Comparison of ENCODE assay signal across 8 cellular contexts in the genomic region with DNA sequence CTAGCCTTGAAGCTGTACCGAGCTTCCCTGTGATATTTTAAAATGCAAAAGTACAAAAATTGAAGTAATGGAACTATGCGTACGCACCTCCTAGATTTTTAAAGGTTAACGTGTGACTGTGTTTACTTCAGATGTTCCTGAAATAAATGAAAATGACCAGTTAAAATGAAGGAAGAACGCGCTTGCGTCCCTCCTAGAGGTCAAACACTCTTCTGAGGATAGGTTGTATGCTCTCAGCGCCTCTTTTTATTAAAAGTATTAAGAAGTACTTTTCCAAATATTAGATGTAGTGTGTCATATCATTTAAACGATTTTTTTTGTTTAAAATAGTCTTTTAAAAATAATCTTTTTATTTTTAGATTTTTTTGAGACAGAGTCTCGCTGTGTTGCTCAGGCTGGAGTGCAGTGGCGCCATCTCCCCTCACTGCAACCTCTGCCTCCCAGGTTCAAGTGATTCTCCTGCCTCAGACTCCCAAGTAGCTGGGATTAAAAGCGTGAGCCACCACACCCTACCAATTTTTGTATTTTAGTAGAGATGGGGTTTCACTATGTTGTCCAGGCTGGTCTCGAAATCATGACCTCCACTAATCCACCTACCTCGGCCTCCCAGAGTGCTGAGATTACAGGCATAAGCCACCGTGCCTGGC. TPM values are rescaled to one million over a fixed set of nuclear protein-coding genes. Genes with fewer than 3 reads are reported as not detected.
DNase-seq lines count a peak whose midpoint lies in the region; ATAC-seq, FAIRE-seq and TF ChIP-seq lines count a peak whose summit lies in the region.

No MANE protein-coding gene starts in this region.

- H3K4me3 Mint-ChIP-seq in astrocyte (ENCODE audit: unreplicated experiment), result peak overlapping the region; percentile 93

- no peak for FAIRE-seq in astrocyte (lab: Jason Lieb, UNC)

- no peaks in the 10 kb centered on the region for H3K27me3 Mint-ChIP-seq in astrocyte (ENCODE audit: low read depth, unreplicated experiment)

- peak overlapping the region; percentile 93 for H3K27ac Mint-ChIP-seq in astrocyte (ENCODE audit: unreplicated experiment)

- peaks cover 2% of the 10 kb centered on the region for H3K36me3 Mint-ChIP-seq in astrocyte (ENCODE audit: low read depth, unreplicated experiment)

- no peak for TF ChIP-seq CTCF in GM06990 (IDR thresholded peaks at IDR 0.05; ENCODE audit: insufficient read depth, low read length, poor library complexity, severe bottlenecking)
- TF ChIP-seq CTCF in astrocyte (IDR thresholded peaks at IDR 0.05; ENCODE audit: insufficient read depth, low read depth, low read length), result no peak
- TF ChIP-seq CTCF in liver (IDR thresholded peaks at IDR 0.05; ENCODE audit: low read depth, low read length, missing input control), result no peak

- H3K27me3 ChIP-seq in GM06990 (replicated peaks; ENCODE audit: control insufficient read depth, insufficient read depth, low read length) (no peaks in the 10 kb centered on the region), astrocyte (ENCODE audit: insufficient read depth, low read length) (no peaks in the 10 kb centered on the region), liver (ENCODE audit: control insufficient read depth in 4 of 4, insufficient read depth in 4 of 4, low read length in 3 of 4) (no peaks in the 10 kb centered on the region)

- peak; percentile 0 for ATAC-seq in HG03280 (IDR thresholded peaks at IDR 0.05; ENCODE audit: unreplicated experiment)

- no peaks in the 10 kb centered on the region for H3K36me3 ChIP-seq in GM06990 (ENCODE audit: control insufficient read depth, insufficient read depth, low read length)
- H3K36me3 ChIP-seq in astrocyte (ENCODE audit: insufficient read depth, low read length), result no peaks in the 10 kb centered on the region
- H3K36me3 ChIP-seq in liver (ENCODE audit: control insufficient read depth in 4 of 4, insufficient read depth in 3 of 4, low read depth in 1 of 4, low read length in 3 of 4), result peaks cover 0 to 3% (median 0%) of the 10 kb centered on the region in 4 donors
- peaks cover 2% of the 10 kb centered on the region for H3K36me3 ChIP-seq in urinary bladder (ENCODE audit: insufficient read depth)

- H4K20me1 ChIP-seq in astrocyte (ENCODE audit: insufficient read depth, low read length), result no peaks in the 10 kb centered on the region

- DNase-seq in GM06990 (ENCODE audit: extremely low read depth, insufficient read length) (no peak), astrocyte (ENCODE audit: low read depth) (no peak), cerebellar cortex (ENCODE audit: low spot score) (no peak), pons (ENCODE audit: low spot score) (no peak), NCI-H345 (lab: John Stamatoyannopoulos, UW) (no peak)

- WGBS in liver, result 28% methylated on average over 15 of the region's 15 CpGs
- WGBS in urinary bladder, result 30% methylated on average over 15 of the region's 15 CpGs

- peak overlapping the region; percentile 92 for H3K4me2 ChIP-seq in astrocyte (ENCODE audit: low read length)

- peaks cover 3% of the 10 kb centered on the region for H3K4me1 Mint-ChIP-seq in astrocyte (ENCODE audit: low read depth, unreplicated experiment)

- no peak for TF ChIP-seq RAD21 in liver (IDR thresholded peaks at IDR 0.05)

- H3K9me3 ChIP-seq in astrocyte (ENCODE audit: insufficient read depth, low read depth, low read length), result no peaks in the 10 kb centered on the region
- H3K9me3 ChIP-seq in liver (ENCODE audit: control insufficient read depth in 4 of 4, low read length in 3 of 4), result no peaks in the 10 kb centered on the region

- H2AFZ ChIP-seq in astrocyte (ENCODE audit: low read depth, low read length), result peak overlapping the region; percentile 92

- peaks cover 5% of the 10 kb centered on the region for H3K4me1 ChIP-seq in astrocyte (ENCODE audit: insufficient read depth, low read length)
- peaks cover 0 to 9% (median 3%) of the 10 kb centered on the region in 4 donors for H3K4me1 ChIP-seq in liver (ENCODE audit: control insufficient read depth in 4 of 4, insufficient read depth in 4 of 4, low read length in 3 of 4)
- H3K4me1 ChIP-seq in urinary bladder (ENCODE audit: insufficient read depth), result no peaks in the 10 kb centered on the region

- no peaks in the 10 kb centered on the region for H3K9me3 Mint-ChIP-seq in astrocyte (ENCODE audit: unreplicated experiment)

- no peaks in the 10 kb centered on the region for H3K79me2 ChIP-seq in astrocyte (ENCODE audit: insufficient read depth, low read length)

- peak overlapping the region; percentile 90 for H3K9ac ChIP-seq in astrocyte (ENCODE audit: low read length)
- peak overlapping the region; percentile 68 to 94 for H3K9ac ChIP-seq in liver (ENCODE audit: low read depth in 1 of 2, low read length in 2 of 2)

- peak overlapping the region; percentile 73 for H3K27ac ChIP-seq in astrocyte (ENCODE audit: low read depth, low read length)
- H3K27ac ChIP-seq in liver (ENCODE audit: low read depth in 1 of 2, low read length in 2 of 2), result peak overlapping the region; percentile 90 to 97
- H3K27ac ChIP-seq in urinary bladder (ENCODE audit: low read depth), result peak overlapping the region; percentile 88

- H3K4me3 ChIP-seq in GM06990 (replicated peaks; ENCODE audit: low read depth, low read length) (peak overlapping the region; percentile 67), astrocyte (ENCODE audit: insufficient read depth, low read depth, low read length) (peak overlapping the region; percentile 71), liver (ENCODE audit: low read depth in 1 of 3, low read length in 3 of 3) (peak overlapping the region; percentile 71 to 86 (median 72)), urinary bladder (ENCODE audit: low read depth, low read length) (peak overlapping the region; percentile 42)

TF ChIP-seq in liver, 16 proteins besides CTCF, POLR2A, EP300 and RAD21:
- TF ChIP-seq, protein P1, sequence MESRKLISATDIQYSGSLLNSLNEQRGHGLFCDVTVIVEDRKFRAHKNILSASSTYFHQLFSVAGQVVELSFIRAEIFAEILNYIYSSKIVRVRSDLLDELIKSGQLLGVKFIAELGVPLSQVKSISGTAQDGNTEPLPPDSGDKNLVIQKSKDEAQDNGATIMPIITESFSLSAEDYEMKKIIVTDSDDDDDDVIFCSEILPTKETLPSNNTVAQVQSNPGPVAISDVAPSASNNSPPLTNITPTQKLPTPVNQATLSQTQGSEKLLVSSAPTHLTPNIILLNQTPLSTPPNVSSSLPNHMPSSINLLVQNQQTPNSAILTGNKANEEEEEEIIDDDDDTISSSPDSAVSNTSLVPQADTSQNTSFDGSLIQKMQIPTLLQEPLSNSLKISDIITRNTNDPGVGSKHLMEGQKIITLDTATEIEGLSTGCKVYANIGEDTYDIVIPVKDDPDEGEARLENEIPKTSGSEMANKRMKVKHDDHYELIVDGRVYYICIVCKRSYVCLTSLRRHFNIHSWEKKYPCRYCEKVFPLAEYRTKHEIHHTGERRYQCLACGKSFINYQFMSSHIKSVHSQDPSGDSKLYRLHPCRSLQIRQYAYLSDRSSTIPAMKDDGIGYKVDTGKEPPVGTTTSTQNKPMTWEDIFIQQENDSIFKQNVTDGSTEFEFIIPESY (IDR thresholded peaks at IDR 0.05), result peak; percentile 11
- TF ChIP-seq YY1 (IDR thresholded peaks at IDR 0.05), result peak; percentile 34
- TF ChIP-seq, protein P2, sequence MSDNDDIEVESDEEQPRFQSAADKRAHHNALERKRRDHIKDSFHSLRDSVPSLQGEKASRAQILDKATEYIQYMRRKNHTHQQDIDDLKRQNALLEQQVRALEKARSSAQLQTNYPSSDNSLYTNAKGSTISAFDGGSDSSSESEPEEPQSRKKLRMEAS (IDR thresholded peaks at IDR 0.05), result no peak

RNA-seq across cellular contexts. Expression of a gene that starts 30.6 kb away (rescaled TPM):
- 6.8 and 8.4 TPM in 2 replicates for total RNA-seq in astrocyte
- total RNA-seq in liver, result 1 to 10 TPM; 2.9 to 3.9 TPM
- 1 to 10 TPM; 1.5 to 2.8 TPM for polyA plus RNA-seq in liver
- total RNA-seq in urinary bladder, result 13.4 TPM
- polyA plus RNA-seq in urinary bladder, result 4.6 TPM
